In genomic region chr16:89442990-89443726, GRCh38 we compare ENCODE assay signal across 8 cellular contexts. TPM values are rescaled to one million over a fixed set of nuclear protein-coding genes. Genes with fewer than 3 reads are reported as not detected.
A peak's percentile ranks its signal among the peaks of the same experiment; 100 is the strongest.
DNase-seq lines count a peak whose midpoint lies in the region; ATAC-seq and TF ChIP-seq lines count a peak whose summit lies in the region.

No MANE protein-coding gene starts in this region.

- peaks cover 100% of the 10 kb centered on the region for H4K20me1 ChIP-seq in neural progenitor cell (ENCODE audit: low read depth)

- H3K36me3 Mint-ChIP-seq in neural progenitor cell: peaks cover 6% of the 10 kb centered on the region

- ATAC-seq in HG03139 (IDR thresholded peaks at IDR 0.05; ENCODE audit: unreplicated experiment): no peak
- no peak for ATAC-seq in GM21381 (IDR thresholded peaks at IDR 0.05; ENCODE audit: unreplicated experiment)

- H3K9me3 ChIP-seq in neural progenitor cell (ENCODE audit: low read depth): no peaks in the 10 kb centered on the region

- H3K79me2 ChIP-seq in neural progenitor cell (ENCODE audit: low read depth): peaks cover 100% of the 10 kb centered on the region

- no peaks in the 10 kb centered on the region for H3K27me3 ChIP-seq in neural progenitor cell

- H3K9me3 Mint-ChIP-seq in neural progenitor cell: no peaks in the 10 kb centered on the region

- H3K4me3 ChIP-seq in epithelial cell of proximal tubule (ENCODE audit: low read depth, low read length) (no peak overlapping the region), neural progenitor cell (no peak overlapping the region)

- H3K27ac ChIP-seq in neural progenitor cell: peak overlapping the region; percentile 54

- peak overlapping the region; percentile 30 for H3K4me2 ChIP-seq in neural progenitor cell

- H3K27ac Mint-ChIP-seq in neural progenitor cell: peak overlapping the region; percentile 2

- H3K4me3 Mint-ChIP-seq in neural progenitor cell: peak overlapping the region; percentile 6

- TF ChIP-seq CTCF in epithelial cell of proximal tubule (conservative IDR thresholded peaks at IDR 0.05; ENCODE audit: low read depth, low read length) (peak; percentile 25), neural progenitor cell (IDR thresholded peaks at IDR 0.05) (no peak)

- peak; percentile 56 for DNase-seq in SIG-M5 treated with dmso at 0.1 percent for 504 hours (lab: John Stamatoyannopoulos, UW; ENCODE audit: unreplicated experiment)
- DNase-seq in SIG-M5 (lab: John Stamatoyannopoulos, UW): no peak
- DNase-seq in RPMI7951 (ENCODE audit: low read depth): peak; percentile 40
- no peak for DNase-seq in epithelial cell of proximal tubule (ENCODE audit: low read depth)
- DNase-seq in neural progenitor cell (ENCODE audit: low spot score): no peak
- no peak for DNase-seq in NCI-H82 (lab: John Stamatoyannopoulos, UW)

- peaks cover 13% of the 10 kb centered on the region for H3F3A ChIP-seq in neural progenitor cell (ENCODE audit: low read depth)

- no peaks in the 10 kb centered on the region for H3K36me3 ChIP-seq in neural progenitor cell

- peaks cover 10% of the 10 kb centered on the region for H3K27me3 Mint-ChIP-seq in neural progenitor cell (ENCODE audit: insufficient read depth, low read depth)

- H3K4me1 Mint-ChIP-seq in neural progenitor cell: peaks cover 64% of the 10 kb centered on the region

- H3K9ac ChIP-seq in neural progenitor cell: no peak overlapping the region

- H2AFZ ChIP-seq in neural progenitor cell (replicated peaks): no peak overlapping the region

- peaks cover 49% of the 10 kb centered on the region for H3K4me1 ChIP-seq in neural progenitor cell

RNA-seq across cellular contexts. Expression of gene ANKRD11, which starts 47.2 kb away (rescaled TPM):
- total RNA-seq in RPMI7951 (2014; rRNA removed; shearing (Covaris generic)): 31.2 and 38.4 TPM in 2 replicates
- total RNA-seq in epithelial cell of proximal tubule (44.3 and 50.8 TPM in 2 replicates), neural progenitor cell (ENCODE audit: low replicate concordance) (47.3 and 68.1 TPM in 2 replicates)

Comparison
In these comparisons a context has a peak if more than half of its experiments do, and no peak if none do; other contexts are left out.
1. DNase-seq: peak in SIG-M5 treated with dmso at 0.1 percent for 504 hours (single experiment) and RPMI7951 (single experiment); none in SIG-M5 (single experiment), epithelial cell of proximal tubule (single experiment), neural progenitor cell (single experiment) and NCI-H82 (single experiment).